ENCODE assay signal across 4 cellular contexts in the genomic region with DNA sequence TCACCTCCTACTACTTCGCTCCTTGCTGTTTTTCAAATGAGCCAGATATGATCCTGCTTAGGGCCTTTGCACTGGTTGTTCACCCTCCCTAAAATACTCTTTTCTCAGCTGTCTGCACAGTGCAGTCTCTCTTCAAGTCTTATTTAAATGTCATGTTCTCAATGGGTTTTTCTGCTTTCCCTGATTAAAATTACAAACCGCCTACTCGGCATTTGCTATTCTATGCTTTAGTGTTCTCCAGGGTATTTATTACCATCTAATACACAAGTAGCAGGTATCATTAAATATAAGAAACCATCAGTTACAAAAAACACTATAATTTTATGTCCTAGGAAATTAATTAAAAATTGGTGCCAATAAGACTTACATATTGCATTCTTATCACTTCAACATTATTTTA.
TF ChIP-seq lines count a peak whose summit lies in the region.

No MANE protein-coding gene starts in this region.

TF ChIP-seq in HepG2, 621 proteins besides CTCF, POLR2A, EP300 and RAD21:
- TF ChIP-seq SALL1 (CRISPR knock-in tag; IDR thresholded peaks at IDR 0.05) (no peak), NR3C1 (CRISPR knock-in tag; IDR thresholded peaks at IDR 0.05) (no peak), MAFF (IDR thresholded peaks at IDR 0.05; ENCODE audit: low read depth, low read length) (peak; percentile 19; the same call in 1 of the 2 replicates), XRCC5 (optimal IDR thresholded peaks at IDR 0.05; ENCODE audit: low read length) (no peak), MAFK (conservative IDR thresholded peaks at IDR 0.05 in 1 of 2, IDR thresholded peaks at IDR 0.05 in 1 of 2; ENCODE audit: low read length in 2 of 2) (peak in 1 of 2 experiments; percentile 64; a peak in 2 of 4 replicates), ZNF274 (CRISPR knock-in tag; IDR thresholded peaks at IDR 0.05) (no peak)
- TF ChIP-seq, protein P1, sequence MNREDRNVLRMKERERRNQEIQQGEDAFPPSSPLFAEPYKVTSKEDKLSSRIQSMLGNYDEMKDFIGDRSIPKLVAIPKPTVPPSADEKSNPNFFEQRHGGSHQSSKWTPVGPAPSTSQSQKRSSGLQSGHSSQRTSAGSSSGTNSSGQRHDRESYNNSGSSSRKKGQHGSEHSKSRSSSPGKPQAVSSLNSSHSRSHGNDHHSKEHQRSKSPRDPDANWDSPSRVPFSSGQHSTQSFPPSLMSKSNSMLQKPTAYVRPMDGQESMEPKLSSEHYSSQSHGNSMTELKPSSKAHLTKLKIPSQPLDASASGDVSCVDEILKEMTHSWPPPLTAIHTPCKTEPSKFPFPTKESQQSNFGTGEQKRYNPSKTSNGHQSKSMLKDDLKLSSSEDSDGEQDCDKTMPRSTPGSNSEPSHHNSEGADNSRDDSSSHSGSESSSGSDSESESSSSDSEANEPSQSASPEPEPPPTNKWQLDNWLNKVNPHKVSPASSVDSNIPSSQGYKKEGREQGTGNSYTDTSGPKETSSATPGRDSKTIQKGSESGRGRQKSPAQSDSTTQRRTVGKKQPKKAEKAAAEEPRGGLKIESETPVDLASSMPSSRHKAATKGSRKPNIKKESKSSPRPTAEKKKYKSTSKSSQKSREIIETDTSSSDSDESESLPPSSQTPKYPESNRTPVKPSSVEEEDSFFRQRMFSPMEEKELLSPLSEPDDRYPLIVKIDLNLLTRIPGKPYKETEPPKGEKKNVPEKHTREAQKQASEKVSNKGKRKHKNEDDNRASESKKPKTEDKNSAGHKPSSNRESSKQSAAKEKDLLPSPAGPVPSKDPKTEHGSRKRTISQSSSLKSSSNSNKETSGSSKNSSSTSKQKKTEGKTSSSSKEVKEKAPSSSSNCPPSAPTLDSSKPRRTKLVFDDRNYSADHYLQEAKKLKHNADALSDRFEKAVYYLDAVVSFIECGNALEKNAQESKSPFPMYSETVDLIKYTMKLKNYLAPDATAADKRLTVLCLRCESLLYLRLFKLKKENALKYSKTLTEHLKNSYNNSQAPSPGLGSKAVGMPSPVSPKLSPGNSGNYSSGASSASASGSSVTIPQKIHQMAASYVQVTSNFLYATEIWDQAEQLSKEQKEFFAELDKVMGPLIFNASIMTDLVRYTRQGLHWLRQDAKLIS (CRISPR knock-in tag; IDR thresholded peaks at IDR 0.05), result no peak

TF ChIP-seq in A549, 52 proteins besides CTCF, POLR2A, EP300 and RAD21:
- no peak for TF ChIP-seq EHF (CRISPR knock-in tag; IDR thresholded peaks at IDR 0.05)
- TF ChIP-seq MAFK (IDR thresholded peaks at IDR 0.05; ENCODE audit: partially characterized antibody), result peak; percentile 70

TF ChIP-seq in IMR-90, 13 proteins besides CTCF, POLR2A, EP300 and RAD21:
- TF ChIP-seq MAFK (IDR thresholded peaks at IDR 0.05; ENCODE audit: low read depth, low read length) (peak; percentile 81), MXI1 (IDR thresholded peaks at IDR 0.05; ENCODE audit: borderline replicate concordance, low read depth, low read length) (no peak)

TF ChIP-seq in H1, 55 proteins besides CTCF, POLR2A, EP300 and RAD21:
- TF ChIP-seq ASH2L (IDR thresholded peaks at IDR 0.05; ENCODE audit: low read length), result no peak
- peak; percentile 30; the same call in 1 of the 2 replicates for TF ChIP-seq MAFK (IDR thresholded peaks at IDR 0.05; ENCODE audit: low read depth, low read length)
